17 cellular contexts compared by ENCODE assay signal in the genomic region with DNA sequence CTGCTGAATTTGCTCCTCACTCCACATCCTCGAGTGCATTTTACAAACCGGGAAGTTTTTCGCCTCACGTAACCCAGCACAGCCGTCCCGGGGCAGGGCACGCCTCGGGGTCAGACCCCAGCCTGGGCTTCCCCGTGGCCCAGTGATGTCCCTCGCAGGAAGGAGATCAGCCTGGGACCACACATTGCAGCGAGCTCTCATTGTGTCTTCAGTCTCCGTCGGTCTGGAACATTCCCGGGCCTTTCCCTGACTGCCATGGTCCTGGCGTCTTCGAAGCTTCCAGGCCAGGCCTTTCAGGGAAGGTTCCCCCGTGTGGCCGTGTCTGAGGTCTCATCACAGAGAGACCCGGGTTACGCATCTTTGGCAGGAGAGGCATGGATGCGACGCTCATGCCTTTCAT. TPM values are rescaled to one million over a fixed set of nuclear protein-coding genes. Genes with fewer than 3 reads are reported as not detected.
DNase-seq lines count a peak whose midpoint lies in the region; ATAC-seq and TF ChIP-seq lines count a peak whose summit lies in the region.
"Had no signal": no experiment of that assay in that cellular context is flagged by ENCODE, and none has a peak within 500 bp of the region (broad histone marks: within the 10 kb centered on the region; RNA-seq: fewer than 3 reads in every experiment).

No MANE protein-coding gene starts in this region.

- 0 out of 2 replicates have a peak, but pooled peaks cover 3% of the 10 kb centered on the region for H3F3A ChIP-seq in GM23338 (replicated peaks; ENCODE audit: low read depth)

- no peak overlapping the region for H3K27ac ChIP-seq in GM23338 (ENCODE audit: low read depth)
- H3K27ac ChIP-seq: BLaER1 had no signal

- H3K36me3 Mint-ChIP-seq in activated naive CD4-positive, alpha-beta T cell treated with anti-CD3 and anti-CD28 coated beads, Interleukin-2, amount 50 U/mL, for 24 hours, result no peaks in the 10 kb centered on the region
- H3K36me3 Mint-ChIP-seq in activated naive CD4-positive, alpha-beta T cell treated with anti-CD3 and anti-CD28 coated beads, Interleukin-2, amount 50 U/mL, for 72 hours, result no peaks in the 10 kb centered on the region
- no peaks in the 10 kb centered on the region; the same call in 2 of the 3 replicates for H3K36me3 Mint-ChIP-seq in GM23338 (ENCODE audit: low read depth)
- H3K36me3 Mint-ChIP-seq: CD8-positive, alpha-beta memory T cell had no signal

- H3K9me2 ChIP-seq in GM23338 (ENCODE audit: insufficient read depth), result no peaks in the 10 kb centered on the region

- no peaks in the 10 kb centered on the region for H4K20me1 ChIP-seq in GM23338 (replicated peaks; ENCODE audit: insufficient read depth)
- H4K20me1 ChIP-seq: BLaER1 had no signal

- H3K79me2 ChIP-seq in GM23338 (replicated peaks; ENCODE audit: insufficient read depth), result no peaks in the 10 kb centered on the region

- no peaks in the 10 kb centered on the region for H3K4me1 ChIP-seq in GM23338 (ENCODE audit: insufficient read depth)

- no peak overlapping the region for H3K4me3 Mint-ChIP-seq in activated naive CD4-positive, alpha-beta T cell treated with anti-CD3 and anti-CD28 coated beads, Interleukin-2, amount 50 U/mL, for 24 hours
- no peak overlapping the region for H3K4me3 Mint-ChIP-seq in GM23338
- H3K4me3 Mint-ChIP-seq: CD8-positive, alpha-beta memory T cell had no signal

- H3K27me3 Mint-ChIP-seq in activated naive CD4-positive, alpha-beta T cell treated with anti-CD3 and anti-CD28 coated beads, Interleukin-2, amount 50 U/mL, for 24 hours, result no peaks in the 10 kb centered on the region
- peaks cover 8% of the 10 kb centered on the region for H3K27me3 Mint-ChIP-seq in GM23338 (ENCODE audit: insufficient read depth, low read depth, poor library complexity)
- H3K27me3 Mint-ChIP-seq: CD8-positive, alpha-beta memory T cell had no signal

- TF ChIP-seq CTCF in GM23338 (conservative IDR thresholded peaks at IDR 0.05; ENCODE audit: low read depth in 2 of 2), result no peak

- peak overlapping the region; percentile 23 for H3K27ac Mint-ChIP-seq in activated naive CD4-positive, alpha-beta T cell treated with anti-CD3 and anti-CD28 coated beads, Interleukin-2, amount 50 U/mL, for 24 hours
- H3K27ac Mint-ChIP-seq in activated naive CD4-positive, alpha-beta T cell treated with anti-CD3 and anti-CD28 coated beads, Interleukin-2, amount 50 U/mL, for 72 hours, result no peak overlapping the region
- no peak overlapping the region; the same call in 1 of the 2 replicates for H3K27ac Mint-ChIP-seq in GM23338
- H3K27ac Mint-ChIP-seq: CD8-positive, alpha-beta memory T cell had no signal

- intact Hi-C loops in posterior vena cava (cut with DNase I), result no loop called here

- H3K9me3 Mint-ChIP-seq in activated naive CD4-positive, alpha-beta T cell treated with anti-CD3 and anti-CD28 coated beads, Interleukin-2, amount 50 U/mL, for 24 hours, result no peaks in the 10 kb centered on the region
- no peaks in the 10 kb centered on the region for H3K9me3 Mint-ChIP-seq in activated naive CD4-positive, alpha-beta T cell treated with anti-CD3 and anti-CD28 coated beads, Interleukin-2, amount 50 U/mL, for 72 hours
- peaks cover 3% of the 10 kb centered on the region; the same call in 1 of the 3 replicates for H3K9me3 Mint-ChIP-seq in GM23338
- H3K9me3 Mint-ChIP-seq: CD8-positive, alpha-beta memory T cell had no signal

- DNase-seq in activated naive CD4-positive, alpha-beta T cell treated with anti-CD3 and anti-CD28 coated beads, Interleukin-2, amount 50 U/mL, for 72 hours (ENCODE audit: low spot score in 2 of 2), result no peak
- DNase-seq in GM23338 (ENCODE audit: low spot score) (peak; percentile 47), left kidney (ENCODE audit: low read depth, low spot score) (peak; percentile 51), posterior vena cava (ENCODE audit: low spot score) (peak; percentile 70), glomerular visceral epithelial cell (ENCODE audit: extremely low spot score) (no peak), NOMO-1 treated with DMSO at 0.1 percent for 48 hours (lab: John Stamatoyannopoulos, UW; ENCODE audit: unreplicated experiment) (no peak)
- no peak for DNase-seq in stimulated activated naive CD4-positive, alpha-beta T cell (lab: John Stamatoyannopoulos, UW)
- DNase-seq: DMS79, HCEC 1CT, KG1, NCI-H1436, NCI-H2029 treated with DMSO at 0.1 percent for 48 hours, NCI-H510A, NCI-H774 had no signal

- no peak overlapping the region for H2AFZ ChIP-seq in GM23338

- H3K4me2 ChIP-seq in GM23338, result no peak overlapping the region
- H3K4me2 ChIP-seq: BLaER1 had no signal

- H3K36me3 ChIP-seq in GM23338 (ENCODE audit: insufficient read depth), result no peaks in the 10 kb centered on the region
- H3K36me3 ChIP-seq: BLaER1 had no signal

- H3K4me3 ChIP-seq in GM23338, result no peak overlapping the region
- H3K4me3 ChIP-seq: BLaER1 had no signal

- ATAC-seq in activated naive CD4-positive, alpha-beta T cell treated with anti-CD3 and anti-CD28 coated beads, Interleukin-2, amount 50 U/mL, for 72 hours, result no peak
- ATAC-seq in GM23338, result peak; percentile 35

- H3K27me3 ChIP-seq in GM23338 (ENCODE audit: insufficient read depth), result no peaks in the 10 kb centered on the region
- H3K27me3 ChIP-seq: BLaER1 had no signal

- no peaks in the 10 kb centered on the region for H3K4me1 Mint-ChIP-seq in activated naive CD4-positive, alpha-beta T cell treated with anti-CD3 and anti-CD28 coated beads, Interleukin-2, amount 50 U/mL, for 24 hours
- peaks cover 5% of the 10 kb centered on the region; the same call in 2 of the 3 replicates for H3K4me1 Mint-ChIP-seq in GM23338
- H3K4me1 Mint-ChIP-seq: CD8-positive, alpha-beta memory T cell had no signal

TF ChIP-seq in GM23338, 12 proteins besides CTCF, POLR2A, EP300 and RAD21:
- TF ChIP-seq EZH2 (IDR thresholded peaks at IDR 0.05; ENCODE audit: low read depth, unreplicated experiment), result no peak
- TF ChIP-seq, protein P1, sequence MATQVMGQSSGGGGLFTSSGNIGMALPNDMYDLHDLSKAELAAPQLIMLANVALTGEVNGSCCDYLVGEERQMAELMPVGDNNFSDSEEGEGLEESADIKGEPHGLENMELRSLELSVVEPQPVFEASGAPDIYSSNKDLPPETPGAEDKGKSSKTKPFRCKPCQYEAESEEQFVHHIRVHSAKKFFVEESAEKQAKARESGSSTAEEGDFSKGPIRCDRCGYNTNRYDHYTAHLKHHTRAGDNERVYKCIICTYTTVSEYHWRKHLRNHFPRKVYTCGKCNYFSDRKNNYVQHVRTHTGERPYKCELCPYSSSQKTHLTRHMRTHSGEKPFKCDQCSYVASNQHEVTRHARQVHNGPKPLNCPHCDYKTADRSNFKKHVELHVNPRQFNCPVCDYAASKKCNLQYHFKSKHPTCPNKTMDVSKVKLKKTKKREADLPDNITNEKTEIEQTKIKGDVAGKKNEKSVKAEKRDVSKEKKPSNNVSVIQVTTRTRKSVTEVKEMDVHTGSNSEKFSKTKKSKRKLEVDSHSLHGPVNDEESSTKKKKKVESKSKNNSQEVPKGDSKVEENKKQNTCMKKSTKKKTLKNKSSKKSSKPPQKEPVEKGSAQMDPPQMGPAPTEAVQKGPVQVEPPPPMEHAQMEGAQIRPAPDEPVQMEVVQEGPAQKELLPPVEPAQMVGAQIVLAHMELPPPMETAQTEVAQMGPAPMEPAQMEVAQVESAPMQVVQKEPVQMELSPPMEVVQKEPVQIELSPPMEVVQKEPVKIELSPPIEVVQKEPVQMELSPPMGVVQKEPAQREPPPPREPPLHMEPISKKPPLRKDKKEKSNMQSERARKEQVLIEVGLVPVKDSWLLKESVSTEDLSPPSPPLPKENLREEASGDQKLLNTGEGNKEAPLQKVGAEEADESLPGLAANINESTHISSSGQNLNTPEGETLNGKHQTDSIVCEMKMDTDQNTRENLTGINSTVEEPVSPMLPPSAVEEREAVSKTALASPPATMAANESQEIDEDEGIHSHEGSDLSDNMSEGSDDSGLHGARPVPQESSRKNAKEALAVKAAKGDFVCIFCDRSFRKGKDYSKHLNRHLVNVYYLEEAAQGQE (IDR thresholded peaks at IDR 0.05; ENCODE audit: unreplicated experiment), result no peak
TF ChIP-seq in GM23338: peak in this region for 0.

RNA-seq across cellular contexts. Expression of a gene that starts 43.4 kb away (rescaled TPM):
- 1 to 10 TPM; 2.0 to 5.7 TPM for total RNA-seq in activated naive CD4-positive, alpha-beta T cell treated with anti-CD3 and anti-CD28 coated beads, Interleukin-2, amount 50 U/mL, for 72 hours
- total RNA-seq in GM23338 (2014; rRNA removed; shearing (Covaris generic)), result 6.6 and 11.1 TPM in 2 replicates
- polyA plus RNA-seq in GM23338 (2016; fragmentation: Nextera tagmentation; extraction: Ambion mirVana), result 4.7 and 4.8 TPM in 2 replicates
- total RNA-seq in posterior vena cava, result 1 to 10 TPM; 3.8 to 5.5 TPM

RNA-seq across cellular contexts. Expression of a gene that starts 43.7 kb away (rescaled TPM):
- 100 to 1,000 TPM; 102 to 135 TPM for total RNA-seq in activated naive CD4-positive, alpha-beta T cell treated with anti-CD3 and anti-CD28 coated beads, Interleukin-2, amount 50 U/mL, for 72 hours
- 50.9 and 58.4 TPM in 2 replicates for total RNA-seq in GM23338 (2014; rRNA removed; shearing (Covaris generic))
- 91.9 and 99.5 TPM in 2 replicates for polyA plus RNA-seq in GM23338 (2016; fragmentation: Nextera tagmentation; extraction: Ambion mirVana)
- total RNA-seq in posterior vena cava, result 100 to 1,000 TPM in 1 of 2 donors, 10 to 100 TPM in 1; 93.7 to 101 TPM

Comparison
In these comparisons a context has a peak if more than half of its experiments do, and no peak if none do; other contexts are left out.
1. DNase-seq: peak in GM23338 (single experiment), left kidney (single experiment) and posterior vena cava (single experiment); none in activated naive CD4-positive, alpha-beta T cell treated with anti-CD3 and anti-CD28 coated beads, Interleukin-2, amount 50 U/mL, for 72 hours (0 of 2), glomerular visceral epithelial cell (single experiment), NOMO-1 treated with DMSO at 0.1 percent for 48 hours (single experiment) and stimulated activated naive CD4-positive, alpha-beta T cell (0 of 6).